1 cellular context compared by ENCODE assay signal in the genomic region with DNA sequence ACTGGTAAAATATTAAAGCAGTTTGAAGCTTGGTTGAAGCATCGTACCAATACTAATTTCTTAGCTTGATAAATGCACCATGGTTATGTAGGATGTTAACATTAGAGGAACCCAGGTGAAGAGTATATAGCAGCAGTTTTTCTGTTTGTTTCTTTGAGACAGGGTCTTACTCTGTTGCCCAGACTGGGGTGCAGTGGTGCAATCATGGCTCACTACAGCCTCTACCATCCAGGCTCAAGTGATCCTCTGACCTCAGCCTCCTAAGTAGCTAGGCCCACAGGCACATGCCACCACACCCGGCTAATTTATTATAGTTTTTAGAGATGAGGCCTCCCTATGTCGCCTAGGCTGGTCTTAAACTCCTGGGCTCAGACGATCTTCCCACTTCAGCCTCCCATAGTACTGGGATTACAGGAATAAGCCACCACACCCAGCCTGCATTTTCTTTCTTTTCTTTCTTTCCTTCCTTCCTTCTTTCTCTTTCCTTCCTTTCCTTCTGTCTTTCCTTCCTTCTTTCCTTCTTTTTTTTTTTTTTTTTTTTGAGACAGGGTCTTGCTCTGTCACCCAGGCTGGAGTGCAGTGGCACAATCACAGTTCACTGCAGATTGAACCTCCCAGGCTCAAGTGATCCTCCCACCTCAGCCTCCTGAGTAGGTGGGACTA.
TF ChIP-seq lines count a peak whose summit lies in the region.

No MANE protein-coding gene starts in this region.

TF ChIP-seq in K562, 482 proteins besides CTCF, POLR2A, EP300 and RAD21:
- peak; percentile 30; the same call in 1 of the 2 replicates for TF ChIP-seq CEBPB (tag; IDR thresholded peaks at IDR 0.05)
- TF ChIP-seq ZFP1 (CRISPR knock-in tag; IDR thresholded peaks at IDR 0.05) = no peak
- no peak for TF ChIP-seq NKRF (IDR thresholded peaks at IDR 0.05; ENCODE audit: borderline replicate concordance)
- TF ChIP-seq ELK1 (CRISPR knock-in tag; IDR thresholded peaks at IDR 0.05) = no peak
- TF ChIP-seq SETDB1 (IDR thresholded peaks at IDR 0.05; ENCODE audit: low read length) = no peak
- no peak for TF ChIP-seq KDM5B (IDR thresholded peaks at IDR 0.05; ENCODE audit: insufficient replicate concordance, low read depth, low read length)
- peak; percentile 81 for TF ChIP-seq RBM25 (IDR thresholded peaks at IDR 0.05; ENCODE audit: low read depth, low read length, severe bottlenecking)
- TF ChIP-seq STAG1 (CRISPR knock-in tag; IDR thresholded peaks at IDR 0.05; ENCODE audit: borderline replicate concordance) = no peak
- TF ChIP-seq ZNF165 (CRISPR knock-in tag; IDR thresholded peaks at IDR 0.05; ENCODE audit: borderline replicate concordance) = no peak
- no peak for TF ChIP-seq PHTF2 (CRISPR knock-in tag; IDR thresholded peaks at IDR 0.05)
- no peak for TF ChIP-seq STAT5A (IDR thresholded peaks at IDR 0.05; ENCODE audit: borderline replicate concordance, low read length)
- 0 out of 4 replicates have a peak, but pooled peaks of 1 of the 2 experiments have one; percentile 16 for TF ChIP-seq RCOR1 (IDR thresholded peaks at IDR 0.05; ENCODE audit: borderline replicate concordance in 1 of 2, low read depth in 2 of 2, low read length in 2 of 2)
- TF ChIP-seq ZBTB11 (CRISPR knock-in tag; IDR thresholded peaks at IDR 0.05) = no peak
- TF ChIP-seq ZNF589 (CRISPR knock-in tag; IDR thresholded peaks at IDR 0.05; ENCODE audit: low read depth) = no peak
- peak; percentile 83 for TF ChIP-seq ZNF512 (tag; IDR thresholded peaks at IDR 0.05)
- TF ChIP-seq GTF2E2 (tag; IDR thresholded peaks at IDR 0.05) = no peak
- no peak for TF ChIP-seq ZNF274 (IDR thresholded peaks at IDR 0.05; ENCODE audit: borderline replicate concordance, low read depth, low read length)
- no peak for TF ChIP-seq PATZ1 (CRISPR knock-in tag; IDR thresholded peaks at IDR 0.05; ENCODE audit: borderline replicate concordance)
- no peak for TF ChIP-seq ZNF644 (tag; IDR thresholded peaks at IDR 0.05; ENCODE audit: low read depth)
- no peak for TF ChIP-seq ZNF174 (CRISPR knock-in tag; IDR thresholded peaks at IDR 0.05)
- TF ChIP-seq ZZZ3 (IDR thresholded peaks at IDR 0.05) = no peak
- TF ChIP-seq ZNF830 (CRISPR knock-in tag; IDR thresholded peaks at IDR 0.05) = no peak
- no peak for TF ChIP-seq ZNF3 (CRISPR knock-in tag; IDR thresholded peaks at IDR 0.05)
- TF ChIP-seq NR2F6 (CRISPR knock-in tag; IDR thresholded peaks at IDR 0.05) = no peak
- no peak for TF ChIP-seq ZBTB43 (CRISPR knock-in tag; IDR thresholded peaks at IDR 0.05)
- peak; percentile 90 for TF ChIP-seq ZNF121 (CRISPR knock-in tag; conservative IDR thresholded peaks at IDR 0.05)
- no peak for TF ChIP-seq HOMEZ (CRISPR knock-in tag; IDR thresholded peaks at IDR 0.05)
TF ChIP-seq in K562: peak in this region for 5.
